In the genomic region with DNA sequence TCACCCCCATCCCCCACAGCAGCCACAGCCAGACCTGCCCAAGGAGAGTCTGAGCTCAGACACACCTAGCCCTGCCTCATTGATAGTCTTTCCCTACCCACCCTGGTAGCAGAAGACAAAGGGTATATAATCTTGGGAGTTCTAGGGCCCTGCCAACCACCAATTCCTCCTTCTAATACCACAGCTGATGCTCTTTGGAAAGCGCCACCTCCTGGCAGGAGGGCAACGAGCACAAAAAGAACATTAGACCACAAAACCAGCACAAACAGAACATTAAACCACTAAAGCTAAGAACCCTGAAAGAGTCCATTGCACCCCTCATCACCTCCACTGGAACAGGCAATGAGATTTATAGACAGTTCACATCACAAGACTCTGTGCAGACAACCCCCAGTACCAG, we compare ENCODE assay signal across 15 cellular contexts.
DNase-seq lines count a peak whose midpoint lies in the region; ATAC-seq and TF ChIP-seq lines count a peak whose summit lies in the region.
"Had no signal": no experiment of that assay in that cellular context is flagged by ENCODE, and none has a peak within 500 bp of the region (broad histone marks: within the 10 kb centered on the region; RNA-seq: fewer than 3 reads in every experiment).

No MANE protein-coding gene starts in this region.

- no peaks in the 10 kb centered on the region for H3K9me3 ChIP-seq in SK-N-SH
- no peaks in the 10 kb centered on the region for H3K9me3 ChIP-seq in neural progenitor cell (ENCODE audit: low read depth)
- no peaks in the 10 kb centered on the region for H3K9me3 ChIP-seq in colonic mucosa
- H3K9me3 ChIP-seq: A549, HAP-1 had no signal

- no peak overlapping the region for H2AFZ ChIP-seq in SK-N-SH (ENCODE audit: low read depth)
- peak overlapping the region; percentile 5 for H2AFZ ChIP-seq in neural progenitor cell (replicated peaks)

- TF ChIP-seq EP300 in SK-N-SH (IDR thresholded peaks at IDR 0.05; ENCODE audit: borderline replicate concordance in 1 of 2, low read depth in 1 of 2, low read length in 1 of 2), result no peak

- H3F3A ChIP-seq in SK-N-SH (replicated peaks; ENCODE audit: insufficient read depth) (no peaks in the 10 kb centered on the region), neural progenitor cell (ENCODE audit: low read depth) (no peaks in the 10 kb centered on the region)

- intact Hi-C loops in colonic mucosa (cut with DNase I), result no loop called here

- H3K4me1 Mint-ChIP-seq in neural progenitor cell, result no peaks in the 10 kb centered on the region

- no peaks in the 10 kb centered on the region for H4K20me1 ChIP-seq in SK-N-SH (ENCODE audit: insufficient read depth)
- no peaks in the 10 kb centered on the region for H4K20me1 ChIP-seq in neural progenitor cell (ENCODE audit: low read depth)

- H3K27ac ChIP-seq in SK-N-SH (ENCODE audit: low read depth in 2 of 2, low read length in 1 of 2) (no peak overlapping the region), neural progenitor cell (no peak overlapping the region), brain microvascular endothelial cell (no peak overlapping the region), colonic mucosa (no peak overlapping the region)
- H3K27ac ChIP-seq: A549, coronary artery, VCaP had no signal

- H3K9ac ChIP-seq in SK-N-SH, result no peak overlapping the region
- no peak overlapping the region for H3K9ac ChIP-seq in neural progenitor cell
- H3K9ac ChIP-seq in colonic mucosa (ENCODE audit: low read depth in 2 of 2, low read length in 2 of 2), result no peak overlapping the region

- H3K36me3 Mint-ChIP-seq in neural progenitor cell, result no peaks in the 10 kb centered on the region

- WGBS in SK-N-SH (ENCODE audit: low lambda C conversion rate), result 27% methylated on average over 2 of the region's 2 CpGs

- POLR2A ChIA-PET in SK-N-SH (lab: Yijun Ruan, JAX), result no interaction called here

- CTCF ChIA-PET in SK-N-SH (lab: Yijun Ruan, JAX), result interaction anchor here (0.6 to 2.4 kb wide), 5 partner anchors 9 to 1122 kb away, joined by 3 to 11 read pairs (median 4); no protein-coding TSS in a partner anchor

- H3K4me2 ChIP-seq in SK-N-SH, result no peak overlapping the region
- H3K4me2 ChIP-seq in neural progenitor cell, result no peak overlapping the region
- H3K4me2 ChIP-seq: A549 had no signal

- H3K27me3 Mint-ChIP-seq in neural progenitor cell (ENCODE audit: insufficient read depth, low read depth), result peaks cover 2% of the 10 kb centered on the region

- H3K4me3 Mint-ChIP-seq in neural progenitor cell, result no peak overlapping the region

- DNase-seq in SK-N-SH (no peak), SK-N-DZ (ENCODE audit: low spot score) (peak; percentile 2), neural progenitor cell (ENCODE audit: low spot score) (no peak), brain microvascular endothelial cell (no peak), colonic mucosa (no peak), GDM1 (lab: John Stamatoyannopoulos, UW) (no peak)
- DNase-seq: activated T-cell treated with anti-CD3 and anti-CD28 coated beads for 4 hours, trophoblast cell had no signal

- no peak overlapping the region for H3K4me3 ChIP-seq in SK-N-SH (ENCODE audit: low read depth in 2 of 2, low read length in 1 of 2)
- H3K4me3 ChIP-seq in neural progenitor cell, result no peak overlapping the region
- H3K4me3 ChIP-seq in brain microvascular endothelial cell (ENCODE audit: low read depth, low read length), result no peak overlapping the region
- H3K4me3 ChIP-seq in colonic mucosa, result no peak overlapping the region
- H3K4me3 ChIP-seq: A549, coronary artery, HAP-1 had no signal

- H3K27me3 ChIP-seq in SK-N-SH (ENCODE audit: insufficient read depth) (no peaks in the 10 kb centered on the region), neural progenitor cell (no peaks in the 10 kb centered on the region), brain microvascular endothelial cell (replicated peaks) (no peaks in the 10 kb centered on the region), colonic mucosa (no peaks in the 10 kb centered on the region)

- no peaks in the 10 kb centered on the region for H3K4me1 ChIP-seq in SK-N-SH (ENCODE audit: control insufficient read depth in 1 of 2, insufficient read depth in 2 of 2, low read depth in 1 of 2, low read length in 1 of 2)
- peaks cover 8% of the 10 kb centered on the region for H3K4me1 ChIP-seq in neural progenitor cell
- no peaks in the 10 kb centered on the region for H3K4me1 ChIP-seq in colonic mucosa
- H3K4me1 ChIP-seq: A549, HAP-1 had no signal

- H3K27ac Mint-ChIP-seq in neural progenitor cell, result no peak overlapping the region

- peaks cover 4% of the 10 kb centered on the region for H3K9me3 Mint-ChIP-seq in neural progenitor cell

- H3K9me2 ChIP-seq in SK-N-SH, result no peaks in the 10 kb centered on the region

- no peaks in the 10 kb centered on the region for H3K79me2 ChIP-seq in SK-N-SH (ENCODE audit: insufficient read depth)
- no peaks in the 10 kb centered on the region for H3K79me2 ChIP-seq in neural progenitor cell (ENCODE audit: low read depth)

- in situ Hi-C loops in brain microvascular endothelial cell (cut with HindIII; ENCODE audit: low pct_ligation_motif_present, low sequenced_read_pairs), result no loop called here

- no peak for ATAC-seq in SK-N-SH treated with all-trans-retinoic acid at 6 μM for 48 hours
- peak; percentile 38 for ATAC-seq in HG02885 (IDR thresholded peaks at IDR 0.05; ENCODE audit: poor library complexity, unreplicated experiment)
- ATAC-seq: A549, Right ventricle myocardium inferior had no signal

- TF ChIP-seq CTCF in SK-N-SH (IDR thresholded peaks at IDR 0.05), result peak; percentile 47
- TF ChIP-seq CTCF in neural progenitor cell (IDR thresholded peaks at IDR 0.05), result peak; percentile 19
- TF ChIP-seq CTCF in brain microvascular endothelial cell (IDR thresholded peaks at IDR 0.05; ENCODE audit: low read depth, low read length, missing control alignments), result no peak
- no peak for TF ChIP-seq CTCF in colonic mucosa (IDR thresholded peaks at IDR 0.05)

- no peak for TF ChIP-seq RAD21 in SK-N-SH (IDR thresholded peaks at IDR 0.05; ENCODE audit: low read length)

- H3K36me3 ChIP-seq in SK-N-SH (replicated peaks in 1 of 2; ENCODE audit: control insufficient read depth in 1 of 2, insufficient read depth in 2 of 2, low read length in 1 of 2), result no peaks in the 10 kb centered on the region
- H3K36me3 ChIP-seq in neural progenitor cell, result no peaks in the 10 kb centered on the region
- H3K36me3 ChIP-seq in brain microvascular endothelial cell (replicated peaks), result no peaks in the 10 kb centered on the region
- no peaks in the 10 kb centered on the region for H3K36me3 ChIP-seq in colonic mucosa
- H3K36me3 ChIP-seq: HAP-1 had no signal

TF ChIP-seq in SK-N-SH, 30 proteins besides CTCF, POLR2A, EP300 and RAD21:
- TF ChIP-seq RXRA (IDR thresholded peaks at IDR 0.05; ENCODE audit: borderline replicate concordance, low read depth) (no peak), SMC3 (IDR thresholded peaks at IDR 0.05; ENCODE audit: low read depth, low read length) (0 out of 2 replicates have a peak, but pooled peaks have one; percentile 14)

TF ChIP-seq in SK-N-SH treated with all-trans-retinoic acid at 6 μM for 48 hours, 23 proteins besides CTCF, POLR2A, EP300 and RAD21 (continues in another document):
- TF ChIP-seq RARB (CRISPR knock-in tag; IDR thresholded peaks at IDR 0.05) (no peak), ZFP30 (CRISPR knock-in tag; IDR thresholded peaks at IDR 0.05) (no peak), PPARA (CRISPR knock-in tag; IDR thresholded peaks at IDR 0.05; ENCODE audit: borderline replicate concordance) (no peak), ESRRG (CRISPR knock-in tag; IDR thresholded peaks at IDR 0.05) (no peak), PATZ1 (CRISPR knock-in tag; IDR thresholded peaks at IDR 0.05; ENCODE audit: borderline replicate concordance) (no peak), ZNF565 (CRISPR knock-in tag; conservative IDR thresholded peaks at IDR 0.05; ENCODE audit: low read depth) (no peak), SNAI2 (CRISPR knock-in tag; IDR thresholded peaks at IDR 0.05) (no peak), ISL1 (CRISPR knock-in tag; IDR thresholded peaks at IDR 0.05) (no peak), BACH2 (CRISPR knock-in tag; IDR thresholded peaks at IDR 0.05; ENCODE audit: borderline replicate concordance) (no peak), TSHZ2 (CRISPR knock-in tag; IDR thresholded peaks at IDR 0.05) (no peak), ARNTL (CRISPR knock-in tag; IDR thresholded peaks at IDR 0.05; ENCODE audit: borderline replicate concordance, low read depth) (no peak)

Comparison
In these comparisons a context has a peak if more than half of its experiments do, and no peak if none do; other contexts are left out.
1. CTCF ChIP-seq: peak in SK-N-SH (single experiment) and neural progenitor cell (single experiment); none in brain microvascular endothelial cell (single experiment) and colonic mucosa (single experiment).